In the genomic region with DNA sequence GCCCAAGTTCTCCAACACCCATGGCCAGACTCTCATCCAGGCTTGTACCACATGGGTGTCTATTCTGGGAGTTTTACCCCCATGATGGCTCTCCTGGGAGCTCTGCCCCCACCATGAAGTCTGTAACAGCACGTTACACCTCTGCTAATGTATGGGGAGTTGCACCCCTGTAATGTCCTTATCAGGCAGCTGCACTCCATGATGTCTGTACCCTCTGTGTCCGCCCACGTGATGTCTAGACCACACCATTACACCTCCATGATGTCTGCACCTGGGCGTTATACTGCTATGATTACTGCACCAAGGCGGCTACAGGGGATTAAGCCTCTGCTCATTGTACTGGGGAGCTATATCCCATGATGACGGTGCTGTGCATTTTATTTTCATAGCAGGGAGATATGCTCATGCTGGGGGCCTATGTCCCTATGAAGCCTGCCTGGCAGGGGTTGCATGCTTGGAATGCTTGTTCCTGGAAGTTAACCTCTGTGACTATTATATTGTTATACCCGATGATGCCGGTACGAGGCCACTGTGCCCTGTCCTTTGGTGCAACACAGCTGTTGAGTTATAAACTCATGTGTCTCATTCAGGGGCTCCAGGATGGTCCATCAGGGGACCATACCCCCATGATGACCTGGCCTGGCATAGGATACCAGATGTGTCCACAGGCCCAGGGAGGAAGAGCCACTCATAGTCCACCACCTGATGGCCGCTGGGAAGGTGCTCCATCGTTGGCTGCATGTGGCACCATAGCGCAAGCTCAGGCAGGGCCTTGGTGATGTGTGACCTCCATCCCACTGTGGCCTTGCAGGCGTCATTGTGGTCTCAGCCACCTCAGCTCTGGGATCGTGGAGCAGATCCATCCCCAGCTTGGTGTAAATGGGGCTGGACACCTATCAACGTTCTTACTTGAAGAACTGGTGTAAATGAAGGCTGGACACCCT, we compare ENCODE assay signal across 21 cellular contexts. TPM values are rescaled to one million over a fixed set of nuclear protein-coding genes. Genes with fewer than 3 reads are reported as not detected.
DNase-seq lines count a peak whose midpoint lies in the region; ATAC-seq, FAIRE-seq and TF ChIP-seq lines count a peak whose summit lies in the region.
"Had no signal": no experiment of that assay in that cellular context is flagged by ENCODE, and none has a peak within 500 bp of the region (broad histone marks: within the 10 kb centered on the region; RNA-seq: fewer than 3 reads in every experiment).

No MANE protein-coding gene starts in this region.

- H3K9me1 ChIP-seq in keratinocyte (ENCODE audit: control insufficient read depth, extremely low read depth, insufficient read depth, low read length), result peaks cover 22% of the 10 kb centered on the region

- H3K27ac Mint-ChIP-seq in MCF 10A (ENCODE audit: low read depth, unreplicated experiment) (peak overlapping the region; percentile 37), endodermal cell (no peak overlapping the region)
- H3K27ac Mint-ChIP-seq: activated CD4-positive, alpha-beta memory T cell treated with anti-CD3 and anti-CD28 coated beads, Interleukin-2, amount 10 ng/mL, durations not matched to agents 7 days and 5 days; activated naive CD4-positive, alpha-beta T cell treated with anti-CD3 and anti-CD28 coated beads for 36 hours; dendritic cell treated with granulocyte-macrophage colony-stimulating factor and Interleukin-4, amounts not matched to agents 40 ng/mL and 50 ng/mL, for 4 days; natural killer cell had no signal

- TF ChIP-seq CTCF in MCF 10A (IDR thresholded peaks at IDR 0.05; ENCODE audit: unreplicated experiment) (no peak), mammary epithelial cell (conservative IDR thresholded peaks at IDR 0.05 in 1 of 2, IDR thresholded peaks at IDR 0.05 in 1 of 2; ENCODE audit: extremely low read depth in 1 of 2, insufficient read depth in 1 of 2, low read depth in 1 of 2, low read length in 2 of 2) (no peak), keratinocyte (optimal IDR thresholded peaks at IDR 0.05 in 1 of 3, IDR thresholded peaks at IDR 0.05 in 1 of 3, conservative IDR thresholded peaks at IDR 0.05 in 1 of 3; ENCODE audit: extremely low read depth in 1 of 3, insufficient read depth in 2 of 3, low read length in 3 of 3) (no peak), prostate gland (IDR thresholded peaks at IDR 0.05) (no peak), upper lobe of left lung (IDR thresholded peaks at IDR 0.05) (no peak), endodermal cell (conservative IDR thresholded peaks at IDR 0.05) (no peak)

- peak; percentile 46 for FAIRE-seq in keratinocyte (lab: Jason Lieb, UNC)
- FAIRE-seq: D721Med, G401.6 had no signal

- no peak overlapping the region for H3K27ac ChIP-seq in mammary epithelial cell (ENCODE audit: insufficient read depth, low read depth, low read length)
- H3K27ac ChIP-seq in keratinocyte (ENCODE audit: control insufficient read depth, insufficient read depth, low read length), result peak overlapping the region; percentile 13
- peak overlapping the region; percentile 71 to 97 for H3K27ac ChIP-seq in prostate gland
- H3K27ac ChIP-seq in upper lobe of left lung, result peak overlapping the region; percentile 8 to 64 (median 46)
- no peak overlapping the region for H3K27ac ChIP-seq in endodermal cell (ENCODE audit: low read depth, low read length)
- H3K27ac ChIP-seq: SJSA1 had no signal

- no peak for TF ChIP-seq POLR2A in prostate gland (IDR thresholded peaks at IDR 0.05)
- TF ChIP-seq POLR2A in upper lobe of left lung (IDR thresholded peaks at IDR 0.05), result no peak

- H3K36me3 ChIP-seq in mammary epithelial cell (ENCODE audit: insufficient read depth, low read length) (peaks cover 5% of the 10 kb centered on the region), keratinocyte (ENCODE audit: control insufficient read depth in 2 of 2, extremely low read depth in 1 of 2, insufficient read depth in 2 of 2, low read length in 2 of 2) (peaks cover 54 to 56% of the 10 kb centered on the region in 2 experiments), prostate gland (no peaks in the 10 kb centered on the region), upper lobe of left lung (no peaks in the 10 kb centered on the region), endodermal cell (ENCODE audit: control insufficient read depth, insufficient read depth, low read length) (peaks cover 58% of the 10 kb centered on the region)

- H3K9me3 Mint-ChIP-seq in MCF 10A (ENCODE audit: unreplicated experiment) (no peaks in the 10 kb centered on the region), endodermal cell (no peaks in the 10 kb centered on the region)
- H3K9me3 Mint-ChIP-seq: activated CD4-positive, alpha-beta memory T cell treated with anti-CD3 and anti-CD28 coated beads, Interleukin-2, amount 10 ng/mL, durations not matched to agents 7 days and 5 days; activated naive CD4-positive, alpha-beta T cell treated with anti-CD3 and anti-CD28 coated beads for 36 hours; dendritic cell treated with granulocyte-macrophage colony-stimulating factor and Interleukin-4, amounts not matched to agents 40 ng/mL and 50 ng/mL, for 4 days; natural killer cell had no signal

- POLR2A ChIA-PET in MCF 10A (lab: Yijun Ruan, JAX), result interaction anchor here (0.7 to 2.7 kb wide), 8 partner anchors 13 to 164 kb away, joined by 3 to 15 read pairs (median 4); partner anchors contain the start of genes KDM4A, PTPRF and ST3GAL3

- CTCF ChIA-PET in MCF 10A (lab: Yijun Ruan, JAX) (interaction anchor here (0.9 to 2.0 kb wide), 3 partner anchors 10 to 43 kb away, joined by 4 to 6 read pairs (median 5); no protein-coding TSS in a partner anchor), mammary epithelial cell (lab: Charles Lee; ENCODE audit: low non-redundant PET) (no interaction called here)

- DNase-seq in MCF 10A (ENCODE audit: unreplicated experiment) (no peak), mammary epithelial cell (no peak), keratinocyte (ENCODE audit: low read depth, low spot score) (no peak), prostate gland (ENCODE audit: low spot score) (no peak), upper lobe of left lung (no peak), endodermal cell (no peak), COLO829 (ENCODE audit: low spot score) (no peak)
- DNase-seq: 8988T; activated CD4-positive, alpha-beta memory T cell treated with anti-CD3 and anti-CD28 coated beads, Interleukin-2, amount 10 ng/mL, durations not matched to agents 7 days and 5 days; activated naive CD4-positive, alpha-beta T cell treated with anti-CD3 and anti-CD28 coated beads for 36 hours; activated T-cell treated with anti-CD3 and anti-CD28 coated beads, Interleukin-2, amount 50 U/mL, for 1 hour; natural killer cell; NCI-H524 treated with DMSO at 0.1 percent for 48 hours; stimulated activated naive CD4-positive, alpha-beta T cell treated with Interleukin-2 at 50 U/mL for 16 hours; T-helper 2 cell had no signal

- H3K27me3 Mint-ChIP-seq in MCF 10A (ENCODE audit: insufficient read depth, unreplicated experiment) (no peaks in the 10 kb centered on the region), endodermal cell (ENCODE audit: insufficient read depth) (no peaks in the 10 kb centered on the region)
- H3K27me3 Mint-ChIP-seq: activated CD4-positive, alpha-beta memory T cell treated with anti-CD3 and anti-CD28 coated beads, Interleukin-2, amount 10 ng/mL, durations not matched to agents 7 days and 5 days had no signal

- WGBS in mammary epithelial cell (ENCODE audit: low coverage, missing lambda C conversion rate), result 82% methylated on average over 15 of the region's 15 CpGs
- 77% methylated on average over 15 of the region's 15 CpGs for WGBS in prostate gland
- WGBS in upper lobe of left lung, 2 donors, result 85 to 91% methylated on average over 13 to 15 of the region's 15 CpGs
- 92% methylated on average over 15 of the region's 15 CpGs for WGBS in endodermal cell (ENCODE audit: insufficient coverage in 1 of 2, insufficient read length in 1 of 2), 2 experiments

- dilution Hi-C loops in mammary epithelial cell (cut with HindIII; ENCODE audit: low sequenced_read_pairs) (loop anchor here (25.0 kb wide), 1 partner anchor 395 kb away; the partner anchor contains the start of genes ARTN and IPO13), keratinocyte (cut with MboI; ENCODE audit: extremely low pct_ligation_motif_present, low sequenced_read_pairs) (no loop called here)

- H3K4me3 Mint-ChIP-seq in MCF 10A (ENCODE audit: unreplicated experiment) (no peak overlapping the region), endodermal cell (no peak overlapping the region)
- H3K4me3 Mint-ChIP-seq: activated CD4-positive, alpha-beta memory T cell treated with anti-CD3 and anti-CD28 coated beads, Interleukin-2, amount 10 ng/mL, durations not matched to agents 7 days and 5 days; activated naive CD4-positive, alpha-beta T cell treated with anti-CD3 and anti-CD28 coated beads for 36 hours; dendritic cell treated with granulocyte-macrophage colony-stimulating factor and Interleukin-4, amounts not matched to agents 40 ng/mL and 50 ng/mL, for 4 days; natural killer cell had no signal

- H2AFZ ChIP-seq in mammary epithelial cell (ENCODE audit: low read depth, low read length) (no peak overlapping the region), keratinocyte (ENCODE audit: control insufficient read depth, low read length) (no peak overlapping the region)

- H3K9ac ChIP-seq in mammary epithelial cell (ENCODE audit: insufficient read depth, low read length), result no peak overlapping the region
- no peak overlapping the region for H3K9ac ChIP-seq in keratinocyte (ENCODE audit: control insufficient read depth, extremely low read depth, insufficient read depth, low read length)
- no peak overlapping the region for H3K9ac ChIP-seq in endodermal cell (ENCODE audit: extremely low read depth, low read length, poor library complexity, severe bottlenecking)

- peaks cover 21% of the 10 kb centered on the region for H3K4me1 ChIP-seq in mammary epithelial cell (ENCODE audit: insufficient read depth, low read length)
- peaks cover 35% of the 10 kb centered on the region for H3K4me1 ChIP-seq in keratinocyte (ENCODE audit: control insufficient read depth, extremely low read depth, insufficient read depth, low read length)
- H3K4me1 ChIP-seq in prostate gland (replicated peaks), result peaks cover 55% of the 10 kb centered on the region
- H3K4me1 ChIP-seq in upper lobe of left lung, result peaks cover 22 to 43% (median 26%) of the 10 kb centered on the region in 4 donors
- H3K4me1 ChIP-seq in endodermal cell (ENCODE audit: control insufficient read depth, insufficient read depth, low read length), result peaks cover 13% of the 10 kb centered on the region
- H3K4me1 ChIP-seq: SJSA1 had no signal

- H3K27me3 ChIP-seq in mammary epithelial cell (ENCODE audit: insufficient read depth, low read length), result no peaks in the 10 kb centered on the region
- no peaks in the 10 kb centered on the region for H3K27me3 ChIP-seq in keratinocyte (ENCODE audit: control insufficient read depth, extremely low read depth, insufficient read depth, low read length)
- H3K27me3 ChIP-seq in prostate gland (replicated peaks; ENCODE audit: insufficient read depth), result no peaks in the 10 kb centered on the region
- no peaks in the 10 kb centered on the region for H3K27me3 ChIP-seq in upper lobe of left lung
- no peaks in the 10 kb centered on the region for H3K27me3 ChIP-seq in endodermal cell (ENCODE audit: control insufficient read depth, insufficient read depth, low read length, poor library complexity, severe bottlenecking)
- H3K27me3 ChIP-seq: SJSA1 had no signal

- H3K36me3 Mint-ChIP-seq in MCF 10A (ENCODE audit: insufficient read depth, unreplicated experiment) (peaks cover 9% of the 10 kb centered on the region), endodermal cell (ENCODE audit: low read depth) (peaks cover 35% of the 10 kb centered on the region)
- H3K36me3 Mint-ChIP-seq: natural killer cell had no signal

- ATAC-seq in upper lobe of left lung (ENCODE audit: low FRiP score in 2 of 2), result no peak
- ATAC-seq in activated CD4-positive, CD25-positive, alpha-beta regulatory T cell treated with anti-CD3 and anti-CD28 coated beads, Interleukin-2, amount 50 U/mL, for 24 hours, result no peak
- ATAC-seq: natural killer cell had no signal

- peaks cover 91% of the 10 kb centered on the region for H3K79me2 ChIP-seq in mammary epithelial cell (ENCODE audit: insufficient read depth, low read length)
- peaks cover 95% of the 10 kb centered on the region for H3K79me2 ChIP-seq in keratinocyte (ENCODE audit: control insufficient read depth, insufficient read depth, low read length)

- in situ Hi-C loops in mammary epithelial cell (cut with MboI; ENCODE audit: low sequenced_read_pairs in 2 of 2), result loop anchor here in 1 of 2 donors (25.0 kb wide), 1 partner anchor 395 kb away; the partner anchor contains the start of genes ARTN and IPO13

- H4K20me1 ChIP-seq in mammary epithelial cell (ENCODE audit: insufficient read depth, low read length) (no peaks in the 10 kb centered on the region), keratinocyte (ENCODE audit: control insufficient read depth, extremely low read depth, insufficient read depth, low read length) (peaks cover 10% of the 10 kb centered on the region)

- intact Hi-C loops in MCF 10A (cut with micrococcal nuclease), result no loop called here
- intact Hi-C loops in mammary epithelial cell (cut with micrococcal nuclease), result no loop called here
- intact Hi-C loops in prostate gland (cut with DNase I), result no loop called here

- H3K4me3 ChIP-seq in mammary epithelial cell (replicated peaks in 1 of 3; ENCODE audit: insufficient read depth in 1 of 3, low read depth in 2 of 3, low read length in 3 of 3), result no peak overlapping the region
- H3K4me3 ChIP-seq in keratinocyte (ENCODE audit: control insufficient read depth in 2 of 3, extremely low read depth in 1 of 3, insufficient read depth in 2 of 3, low read depth in 1 of 3, low read length in 3 of 3), result no peak overlapping the region
- no peak overlapping the region for H3K4me3 ChIP-seq in prostate gland
- H3K4me3 ChIP-seq in upper lobe of left lung, result no peak overlapping the region
- no peak overlapping the region for H3K4me3 ChIP-seq in endodermal cell (ENCODE audit: low read length)
- H3K4me3 ChIP-seq: lung, SJSA1 had no signal

- H3K4me2 ChIP-seq in mammary epithelial cell (ENCODE audit: insufficient read depth, low read depth, low read length) (no peak overlapping the region), keratinocyte (ENCODE audit: control insufficient read depth, extremely low read depth, insufficient read depth, low read depth, low read length) (peak overlapping the region; percentile 16)

- BruUV-seq in MCF 10A (replicated peaks; lab: Mats Ljungman, UMichigan) (no TSS peak), mammary epithelial cell (replicated peaks; lab: Mats Ljungman, UMichigan) (no TSS peak)

- no peak for TF ChIP-seq EP300 in upper lobe of left lung (IDR thresholded peaks at IDR 0.05)

- no peaks in the 10 kb centered on the region for H3K9me3 ChIP-seq in mammary epithelial cell (replicated peaks; ENCODE audit: insufficient read depth, low read length)
- H3K9me3 ChIP-seq in keratinocyte (ENCODE audit: control insufficient read depth, low read depth, low read length), result no peaks in the 10 kb centered on the region
- H3K9me3 ChIP-seq in prostate gland, result no peaks in the 10 kb centered on the region
- no peaks in the 10 kb centered on the region for H3K9me3 ChIP-seq in upper lobe of left lung
- H3K9me3 ChIP-seq in endodermal cell (ENCODE audit: control insufficient read depth, low read length), result no peaks in the 10 kb centered on the region
- H3K9me3 ChIP-seq: SJSA1 had no signal

- H3K4me1 Mint-ChIP-seq in MCF 10A (ENCODE audit: insufficient read depth, unreplicated experiment), result peaks cover 15% of the 10 kb centered on the region
- peaks cover 40% of the 10 kb centered on the region for H3K4me1 Mint-ChIP-seq in endodermal cell
- H3K4me1 Mint-ChIP-seq: activated CD4-positive, alpha-beta memory T cell treated with anti-CD3 and anti-CD28 coated beads, Interleukin-2, amount 10 ng/mL, durations not matched to agents 7 days and 5 days had no signal

RNA-seq across cellular contexts. Expression of gene PTPRF, which starts 12.1 kb away (rescaled TPM):
- total RNA-seq in MCF 10A (2022) (67.2 and 87.1 TPM in 2 replicates), mammary epithelial cell (100 to 1,000 TPM; 152 to 200 TPM), prostate gland (100 to 1,000 TPM; 182 to 292 TPM), upper lobe of left lung (100 to 1,000 TPM; 133 to 201 (median 171) TPM), endodermal cell (100 to 1,000 TPM; 203 to 250 TPM)
- polyA plus RNA-seq in mammary epithelial cell (131 TPM), keratinocyte (161 to 204 TPM (median 198 TPM) in 3 replicates)
- polyA minus RNA-seq in mammary epithelial cell (442 TPM), keratinocyte (497 to 995 TPM (median 539 TPM) in 3 replicates)
- polyA plus RNA-seq in keratinocyte (2011; ENCODE audit: low read depth), result 47.7 TPM
- 67.3 and 89.8 TPM in 2 replicates for polyA plus RNA-seq in keratinocyte (2011; cell fraction: cytosol; rRNA removed)
- 456 and 469 TPM in 2 replicates for polyA plus RNA-seq in keratinocyte (2011; cell fraction: nucleus; rRNA removed)
- polyA plus RNA-seq in keratinocyte (2012; ENCODE audit: low replicate concordance), result 140 and 276 TPM in 2 replicates
- polyA minus RNA-seq in keratinocyte (2011; cell fraction: cytosol; rRNA and poly(A)+ RNA removed), result 232 TPM
- 824 and 949 TPM in 2 replicates for polyA minus RNA-seq in keratinocyte (2011; cell fraction: nucleus; rRNA and poly(A)+ RNA removed)
- 145 TPM for polyA plus RNA-seq in endodermal cell (2013, experiment 1 of 2)
- 130 TPM for polyA plus RNA-seq in endodermal cell (2013, experiment 2 of 2)

Comparison
In these comparisons a context has a peak if more than half of its experiments do, and no peak if none do; other contexts are left out.
1. H3K27ac ChIP-seq: peak in keratinocyte (single experiment), prostate gland (2 of 2) and upper lobe of left lung (4 of 4); none in mammary epithelial cell (single experiment) and endodermal cell (single experiment).